In genomic region chr2:227766361-227766883, GRCh38 we compare ENCODE assay signal across 9 cellular contexts. TPM values are rescaled to one million over a fixed set of nuclear protein-coding genes. Genes with fewer than 3 reads are reported as not detected.
DNase-seq lines count a peak whose midpoint lies in the region; ATAC-seq lines count a peak whose summit lies in the region.
"Had no signal": no experiment of that assay in that cellular context is flagged by ENCODE, and none has a peak within 500 bp of the region (broad histone marks: within the 10 kb centered on the region; RNA-seq: fewer than 3 reads in every experiment).

No MANE protein-coding gene starts in this region.

- DNase-seq in C1 segment of cervical spinal cord (lab: John Stamatoyannopoulos, UW) (peak in 13 of 14 donors; percentile 2 to 76 (median 53)), NCI-H510A treated with DMSO at 0.1 percent for 48 hours (lab: John Stamatoyannopoulos, UW) (peak; percentile 93), mesenteric fat pad (ENCODE audit: low spot score) (peak; percentile 90)
- DNase-seq in activated CD4-positive, alpha-beta T cell treated with anti-CD3 and anti-CD28 coated beads, Interleukin-2, amount 50 U/mL, for 4 hours = peak; percentile 49 to 52
- peak; percentile 47 for DNase-seq in effector CD4-positive, alpha-beta T cell
- DNase-seq in stimulated activated CD8-positive, alpha-beta memory T cell treated with anti-CD3 and anti-CD28 coated beads, Interleukin-2, amount 100 ng/mL, for 48 hours (ENCODE audit: low read depth in 2 of 2) = peak; percentile 35 to 49

- peak; percentile 99 for ATAC-seq in GM18907 (IDR thresholded peaks at IDR 0.05; ENCODE audit: unreplicated experiment)
- peak; percentile 99 for ATAC-seq in HG03103 (IDR thresholded peaks at IDR 0.05; ENCODE audit: low read depth, unreplicated experiment)

RNA-seq across cellular contexts. Expression of gene SCYGR8, which starts 20.7 kb away (rescaled TPM):
- total RNA-seq in mesenteric fat pad = not detected
- total RNA-seq: activated CD8-positive, alpha-beta memory T cell treated with anti-CD3 and anti-CD28 coated beads for 36 hours had no signal

RNA-seq across cellular contexts. Expression of gene SCYGR7, which starts 38.3 kb away (rescaled TPM):
- total RNA-seq in mesenteric fat pad = not detected
- total RNA-seq: activated CD8-positive, alpha-beta memory T cell treated with anti-CD3 and anti-CD28 coated beads for 36 hours had no signal

RNA-seq across cellular contexts. Expression of gene SCYGR6, which starts 41.9 kb away (rescaled TPM):
- total RNA-seq in mesenteric fat pad = not detected
- total RNA-seq: activated CD8-positive, alpha-beta memory T cell treated with anti-CD3 and anti-CD28 coated beads for 36 hours had no signal

RNA-seq across cellular contexts. Expression of gene CCL20, which starts 47.2 kb away (rescaled TPM):
- total RNA-seq in mesenteric fat pad = 2.1 TPM

RNA-seq across cellular contexts. Expression of gene SLC19A3, which starts 48.6 kb away (rescaled TPM):
- total RNA-seq in mesenteric fat pad = 349 TPM
- total RNA-seq: activated CD8-positive, alpha-beta memory T cell treated with anti-CD3 and anti-CD28 coated beads for 36 hours had no signal

Comparison
In these comparisons a context has a peak if more than half of its experiments do, and no peak if none do; other contexts are left out.
1. Peak in every context shown above with its lines: DNase-seq and ATAC-seq.
2. DNase-seq: peak in every context shown above with its lines; median percentile 93 in NCI-H510A treated with DMSO at 0.1 percent for 48 hours; 90 in mesenteric fat pad; 53 in C1 segment of cervical spinal cord; 50 in activated CD4-positive, alpha-beta T cell treated with anti-CD3 and anti-CD28 coated beads, Interleukin-2, amount 50 U/mL, for 4 hours; 47 in effector CD4-positive, alpha-beta T cell; 42 in stimulated activated CD8-positive, alpha-beta memory T cell treated with anti-CD3 and anti-CD28 coated beads, Interleukin-2, amount 100 ng/mL, for 48 hours.